Comparison of ENCODE assay signal across 11 cellular contexts in the genomic region with DNA sequence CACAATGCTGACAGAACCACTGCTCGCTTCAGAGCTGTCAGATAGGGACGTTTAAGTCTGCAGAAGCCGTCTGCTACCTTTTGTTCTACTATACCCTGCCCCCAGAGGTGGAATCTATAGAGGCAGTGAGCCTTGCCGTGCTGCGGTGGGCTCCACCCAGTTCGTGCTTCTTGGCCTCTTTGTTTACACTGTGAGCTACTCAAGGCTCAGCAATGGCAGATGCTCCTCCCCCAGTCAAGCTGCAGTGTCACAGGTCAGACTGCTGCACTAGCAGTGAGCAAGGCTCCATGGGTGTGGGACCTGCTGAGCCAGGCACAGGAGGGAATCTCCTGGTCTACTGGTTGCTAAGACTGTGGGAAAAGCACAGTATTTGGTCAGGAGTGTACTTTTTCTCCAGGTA. TPM values are rescaled to one million over a fixed set of nuclear protein-coding genes. Genes with fewer than 3 reads are reported as not detected.
DNase-seq lines count a peak whose midpoint lies in the region; ATAC-seq and TF ChIP-seq lines count a peak whose summit lies in the region.
"Had no signal": no experiment of that assay in that cellular context is flagged by ENCODE, and none has a peak within 500 bp of the region (broad histone marks: within the 10 kb centered on the region; RNA-seq: fewer than 3 reads in every experiment).

No MANE protein-coding gene starts in this region.

- no peaks in the 10 kb centered on the region for H3K9me2 ChIP-seq in OCI-LY1 (ENCODE audit: low read depth, low read length)

- no peaks in the 10 kb centered on the region for H3K27me3 ChIP-seq in OCI-LY1 (ENCODE audit: insufficient read depth, low read length)
- H3K27me3 ChIP-seq: suprapubic skin had no signal

- ATAC-seq in GM18511 (IDR thresholded peaks at IDR 0.05; ENCODE audit: unreplicated experiment) (no peak), HG02588 (IDR thresholded peaks at IDR 0.05; ENCODE audit: unreplicated experiment) (no peak)
- ATAC-seq in natural killer cell treated with Interleukin-12 subunit alpha and Interleukin-12 subunit beta and Interleukin-15 and Interleukin-18, amount 100 ng/mL, for 72 hours = no peak
- ATAC-seq in activated CD8-positive, alpha-beta memory T cell treated with anti-CD3 and anti-CD28 coated beads, Interleukin-2, amount 10 ng/mL, durations not matched to agents 7 days and 5 days = no peak
- ATAC-seq: activated CD8-positive, alpha-beta T cell treated with anti-CD3 and anti-CD28 coated beads for 36 hours had no signal

- CTCF ChIA-PET in HEK293T (lab: Yijun Ruan, JAX) = interaction anchor here (1.1 to 4.2 kb wide), 4 partner anchors 8 to 220 kb away, joined by 4 to 27 read pairs (median 4); no protein-coding TSS in a partner anchor
- CTCF ChIA-PET in activated CD8-positive, alpha-beta memory T cell treated with anti-CD3 and anti-CD28 coated beads, Interleukin-2, amount 10 ng/mL, durations not matched to agents 7 days and 5 days (lab: Charles Lee) = no interaction called here

- H2AFZ ChIP-seq in OCI-LY1 (ENCODE audit: low read length) = no peak overlapping the region

- H3K27me3 Mint-ChIP-seq in natural killer cell treated with Interleukin-12 subunit alpha and Interleukin-12 subunit beta and Interleukin-15 and Interleukin-18, amount 100 ng/mL, for 72 hours = peaks cover 0 to 2% of the 10 kb centered on the region in 2 donors
- peaks cover 4% of the 10 kb centered on the region for H3K27me3 Mint-ChIP-seq in activated CD8-positive, alpha-beta memory T cell treated with anti-CD3 and anti-CD28 coated beads, Interleukin-2, amount 10 ng/mL, durations not matched to agents 7 days and 5 days

- H3K36me3 Mint-ChIP-seq in natural killer cell treated with Interleukin-12 subunit alpha and Interleukin-12 subunit beta and Interleukin-15 and Interleukin-18, amount 100 ng/mL, for 72 hours = peaks cover 22% of the 10 kb centered on the region
- peaks cover 3% of the 10 kb centered on the region for H3K36me3 Mint-ChIP-seq in activated CD8-positive, alpha-beta memory T cell treated with anti-CD3 and anti-CD28 coated beads, Interleukin-2, amount 10 ng/mL, durations not matched to agents 7 days and 5 days

- POLR2A ChIA-PET in HEK293T (lab: Yijun Ruan, JAX) = interaction anchor here (0.9 kb wide), 1 partner anchor 47 kb away, joined by 3 read pairs; no protein-coding TSS in a partner anchor

- H3K9me3 ChIP-seq in OCI-LY1 (ENCODE audit: low read length) = no peaks in the 10 kb centered on the region
- H3K9me3 ChIP-seq: suprapubic skin had no signal

- DNase-seq in HEK293T (ENCODE audit: extremely low spot score) = peak; percentile 52
- peak; percentile 38 for DNase-seq in fibroblast of peridontal ligament (ENCODE audit: extremely low read depth)
- no peak for DNase-seq in natural killer cell treated with Interleukin-12 subunit alpha and Interleukin-12 subunit beta and Interleukin-15 and Interleukin-18, amount 100 ng/mL, for 72 hours (ENCODE audit: low spot score)
- no peak for DNase-seq in activated CD8-positive, alpha-beta memory T cell treated with anti-CD3 and anti-CD28 coated beads, Interleukin-2, amount 10 ng/mL, durations not matched to agents 7 days and 5 days
- DNase-seq: activated CD8-positive, alpha-beta T cell treated with anti-CD3 and anti-CD28 coated beads for 36 hours; foreskin melanocyte had no signal

- H3K27ac Mint-ChIP-seq in natural killer cell treated with Interleukin-12 subunit alpha and Interleukin-12 subunit beta and Interleukin-15 and Interleukin-18, amount 100 ng/mL, for 72 hours = no peak overlapping the region
- H3K27ac Mint-ChIP-seq in activated CD8-positive, alpha-beta memory T cell treated with anti-CD3 and anti-CD28 coated beads, Interleukin-2, amount 10 ng/mL, durations not matched to agents 7 days and 5 days = no peak overlapping the region
- H3K27ac Mint-ChIP-seq: activated CD8-positive, alpha-beta T cell treated with anti-CD3 and anti-CD28 coated beads for 36 hours had no signal

- H3K4me3 Mint-ChIP-seq in natural killer cell treated with Interleukin-12 subunit alpha and Interleukin-12 subunit beta and Interleukin-15 and Interleukin-18, amount 100 ng/mL, for 72 hours = no peak overlapping the region
- no peak overlapping the region for H3K4me3 Mint-ChIP-seq in activated CD8-positive, alpha-beta memory T cell treated with anti-CD3 and anti-CD28 coated beads, Interleukin-2, amount 10 ng/mL, durations not matched to agents 7 days and 5 days
- H3K4me3 Mint-ChIP-seq: activated CD8-positive, alpha-beta T cell treated with anti-CD3 and anti-CD28 coated beads for 36 hours had no signal

- H3K79me2 ChIP-seq in OCI-LY1 (ENCODE audit: insufficient read depth, low read length) = no peaks in the 10 kb centered on the region

- H3K9ac ChIP-seq in OCI-LY1 (ENCODE audit: low read length) = no peak overlapping the region

- peak; percentile 55 for TF ChIP-seq CTCF in 22Rv1 (IDR thresholded peaks at IDR 0.05)
- TF ChIP-seq CTCF in OCI-LY1 (IDR thresholded peaks at IDR 0.05; ENCODE audit: low read length) = peak; percentile 5; the same call in 1 of the 2 replicates

- H3K27ac ChIP-seq in 22Rv1 (peak overlapping the region; percentile 54), OCI-LY1 (ENCODE audit: low read depth, low read length, poor library complexity, severe bottlenecking) (no peak overlapping the region)
- H3K27ac ChIP-seq: suprapubic skin had no signal

- H3F3A ChIP-seq in OCI-LY1 (ENCODE audit: insufficient read depth, low read length) = no peaks in the 10 kb centered on the region

- H3K36me3 ChIP-seq in OCI-LY1 (ENCODE audit: insufficient read depth, low read length) = no peaks in the 10 kb centered on the region
- H3K36me3 ChIP-seq: suprapubic skin had no signal

- H4K20me1 ChIP-seq in OCI-LY1 (ENCODE audit: insufficient read depth, low read length) = no peaks in the 10 kb centered on the region

- H3K9me3 Mint-ChIP-seq in natural killer cell treated with Interleukin-12 subunit alpha and Interleukin-12 subunit beta and Interleukin-15 and Interleukin-18, amount 100 ng/mL, for 72 hours = peaks cover 6% of the 10 kb centered on the region
- peaks cover 2% of the 10 kb centered on the region for H3K9me3 Mint-ChIP-seq in activated CD8-positive, alpha-beta memory T cell treated with anti-CD3 and anti-CD28 coated beads, Interleukin-2, amount 10 ng/mL, durations not matched to agents 7 days and 5 days (ENCODE audit: low read depth)

- peaks cover 8% of the 10 kb centered on the region for H3K4me1 ChIP-seq in OCI-LY1 (ENCODE audit: insufficient read depth, low read length, severe bottlenecking)

- no peak overlapping the region for H3K4me3 ChIP-seq in OCI-LY1 (ENCODE audit: low read depth, low read length, poor library complexity, severe bottlenecking)
- H3K4me3 ChIP-seq: suprapubic skin had no signal

- peaks cover 5 to 7% of the 10 kb centered on the region in 2 donors for H3K4me1 Mint-ChIP-seq in natural killer cell treated with Interleukin-12 subunit alpha and Interleukin-12 subunit beta and Interleukin-15 and Interleukin-18, amount 100 ng/mL, for 72 hours (ENCODE audit: low read depth in 2 of 2)
- no peaks in the 10 kb centered on the region for H3K4me1 Mint-ChIP-seq in activated CD8-positive, alpha-beta memory T cell treated with anti-CD3 and anti-CD28 coated beads, Interleukin-2, amount 10 ng/mL, durations not matched to agents 7 days and 5 days

- H3K4me2 ChIP-seq in OCI-LY1 (ENCODE audit: low read length) = no peak overlapping the region

TF ChIP-seq in HEK293T, 16 proteins besides CTCF, POLR2A, EP300 and RAD21:
- TF ChIP-seq CTBP1 (IDR thresholded peaks at IDR 0.05; ENCODE audit: borderline replicate concordance) (no peak), L3MBTL2 (conservative IDR thresholded peaks at IDR 0.05) (no peak), BHLHE40 (IDR thresholded peaks at IDR 0.05; ENCODE audit: borderline replicate concordance) (no peak), HDGF (IDR thresholded peaks at IDR 0.05; ENCODE audit: borderline replicate concordance) (no peak), LEF1 (IDR thresholded peaks at IDR 0.05; ENCODE audit: borderline replicate concordance) (no peak), FOXM1 (IDR thresholded peaks at IDR 0.05; ENCODE audit: borderline replicate concordance) (no peak), ARNT (IDR thresholded peaks at IDR 0.05) (no peak), NFRKB (IDR thresholded peaks at IDR 0.05) (no peak)

RNA-seq across cellular contexts. Expression of a gene that starts 47.1 kb away (rescaled TPM):
- 1 to 10 TPM; 1.5 to 3.3 TPM for total RNA-seq in natural killer cell treated with Interleukin-12 subunit alpha and Interleukin-12 subunit beta and Interleukin-15 and Interleukin-18, amount 100 ng/mL, for 72 hours
- 1 to 10 TPM; 2.2 to 3.7 TPM for total RNA-seq in activated CD8-positive, alpha-beta memory T cell treated with anti-CD3 and anti-CD28 coated beads, Interleukin-2, amount 10 ng/mL, durations not matched to agents 7 days and 5 days

RNA-seq across cellular contexts. Expression of a gene that starts 47.1 kb away (rescaled TPM):
- total RNA-seq in natural killer cell treated with Interleukin-12 subunit alpha and Interleukin-12 subunit beta and Interleukin-15 and Interleukin-18, amount 100 ng/mL, for 72 hours = 10 to 100 TPM; 24.2 to 40.4 TPM
- total RNA-seq in activated CD8-positive, alpha-beta memory T cell treated with anti-CD3 and anti-CD28 coated beads, Interleukin-2, amount 10 ng/mL, durations not matched to agents 7 days and 5 days = 10 to 100 TPM; 23.8 to 27.3 TPM

Comparison
In these comparisons a context has a peak if more than half of its experiments do, and no peak if none do; other contexts are left out.
1. DNase-seq: peak in HEK293T (single experiment) and fibroblast of peridontal ligament (single experiment); none in natural killer cell treated with Interleukin-12 subunit alpha and Interleukin-12 subunit beta and Interleukin-15 and Interleukin-18, amount 100 ng/mL, for 72 hours (single experiment) and activated CD8-positive, alpha-beta memory T cell treated with anti-CD3 and anti-CD28 coated beads, Interleukin-2, amount 10 ng/mL, durations not matched to agents 7 days and 5 days (single experiment).